ENCODE assay signal across 16 cellular contexts in the genomic region with DNA sequence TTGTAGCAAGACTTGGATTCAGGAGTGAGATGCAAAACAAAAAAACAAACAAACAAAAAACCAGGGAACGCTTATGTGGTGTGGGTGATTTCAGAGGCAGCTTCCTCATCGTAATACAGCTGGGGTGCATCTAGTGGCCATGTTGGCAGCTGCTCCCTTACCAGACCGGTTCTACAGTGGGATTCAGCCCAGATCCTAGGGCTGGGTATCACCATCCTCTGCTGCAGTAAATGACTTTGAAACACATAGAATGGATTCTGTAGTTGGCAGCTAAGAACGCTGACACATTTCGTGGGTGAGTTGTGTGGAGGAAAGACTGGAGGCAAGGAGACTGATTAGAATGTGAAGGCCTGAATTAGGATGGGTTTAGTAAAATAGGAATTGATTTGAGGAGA. TPM values are rescaled to one million over a fixed set of nuclear protein-coding genes. Genes with fewer than 3 reads are reported as not detected.
A peak's percentile ranks its signal among the peaks of the same experiment; 100 is the strongest.
DNase-seq lines count a peak whose midpoint lies in the region; ATAC-seq and TF ChIP-seq lines count a peak whose summit lies in the region.
"Had no signal": no experiment of that assay in that cellular context is flagged by ENCODE, and none has a peak within 500 bp of the region (broad histone marks: within the 10 kb centered on the region; RNA-seq: fewer than 3 reads in every experiment).

No MANE protein-coding gene starts in this region.

- CTCF ChIA-PET in activated B cell treated with CpG ODN at 0.5 μM for 24 hours (lab: Charles Lee) = no interaction called here

- H3K27ac Mint-ChIP-seq in natural killer cell (peak overlapping the region; percentile 34 to 74), activated B cell treated with CpG ODN at 0.5 μM for 24 hours (peak overlapping the region; percentile 62)
- H3K27ac Mint-ChIP-seq in natural killer cell treated with Interleukin-12 subunit alpha and Interleukin-12 subunit beta and Interleukin-15 and Interleukin-18, amount 100 ng/mL, for 72 hours = peak overlapping the region in 1 of 2 donors; percentile 18
- no peak overlapping the region for H3K27ac Mint-ChIP-seq in effector memory CD8-positive, alpha-beta T cell

- H3K27me3 Mint-ChIP-seq in natural killer cell (ENCODE audit: low read depth in 2 of 2) = no peaks in the 10 kb centered on the region
- H3K27me3 Mint-ChIP-seq in natural killer cell treated with Interleukin-12 subunit alpha and Interleukin-12 subunit beta and Interleukin-15 and Interleukin-18, amount 100 ng/mL, for 72 hours = no peaks in the 10 kb centered on the region
- no peaks in the 10 kb centered on the region for H3K27me3 Mint-ChIP-seq in activated B cell treated with CpG ODN at 0.5 μM for 24 hours
- H3K27me3 Mint-ChIP-seq in effector memory CD8-positive, alpha-beta T cell = no peaks in the 10 kb centered on the region

- no peak overlapping the region for H3K4me3 Mint-ChIP-seq in natural killer cell
- no peak overlapping the region for H3K4me3 Mint-ChIP-seq in natural killer cell treated with Interleukin-12 subunit alpha and Interleukin-12 subunit beta and Interleukin-15 and Interleukin-18, amount 100 ng/mL, for 72 hours
- no peak overlapping the region for H3K4me3 Mint-ChIP-seq in activated B cell treated with CpG ODN at 0.5 μM for 24 hours
- no peak overlapping the region for H3K4me3 Mint-ChIP-seq in effector memory CD8-positive, alpha-beta T cell
- H3K4me3 Mint-ChIP-seq: nephron progenitor cell had no signal

- intact Hi-C loops in natural killer cell (cut with micrococcal nuclease) (no loop called here), activated B cell treated with CpG ODN at 0.5 μM for 24 hours (cut with micrococcal nuclease) (no loop called here), left colon (cut with DNase I, micrococcal nuclease) (no loop called here)

- H3K36me3 ChIP-seq in brain microvascular endothelial cell (replicated peaks) = no peaks in the 10 kb centered on the region
- H3K36me3 ChIP-seq: MG63 had no signal

- DNase-seq in natural killer cell (no peak), activated B cell treated with CpG ODN at 0.5 μM for 24 hours (no peak), left colon (no peak), brain microvascular endothelial cell (no peak), foreskin melanocyte (no peak), DMS53 (lab: John Stamatoyannopoulos, UW) (no peak)
- DNase-seq in natural killer cell treated with Interleukin-12 subunit alpha and Interleukin-12 subunit beta and Interleukin-15 and Interleukin-18, amount 100 ng/mL, for 72 hours (ENCODE audit: low spot score) = no peak
- DNase-seq in effector memory CD8-positive, alpha-beta T cell = no peak
- DNase-seq: activated CD4-positive, alpha-beta T cell treated with anti-CD3 and anti-CD28 coated beads for 4 hours; MG63; NCI-H2029 treated with DMSO at 0.1 percent for 48 hours; NCI-H774; nephron progenitor cell; retina; stimulated activated CD4-positive, alpha-beta T cell treated with anti-CD3 and anti-CD28 coated beads, Interleukin-1b, Interleukin-23, amount 100 ng/mL, for 48 hours; trophoblast cell had no signal

- TF ChIP-seq CTCF in natural killer cell (IDR thresholded peaks at IDR 0.05) (no peak), activated B cell treated with CpG ODN at 0.5 μM for 24 hours (IDR thresholded peaks at IDR 0.05) (no peak), brain microvascular endothelial cell (IDR thresholded peaks at IDR 0.05; ENCODE audit: low read depth, low read length, missing control alignments) (no peak)

- no peak overlapping the region for H3K27ac ChIP-seq in brain microvascular endothelial cell

- POLR2A ChIA-PET in activated B cell treated with CpG ODN at 0.5 μM for 24 hours (lab: Charles Lee) = no interaction called here

- H3K9me3 Mint-ChIP-seq in natural killer cell (no peaks in the 10 kb centered on the region), activated B cell treated with CpG ODN at 0.5 μM for 24 hours (peaks cover 2% of the 10 kb centered on the region)
- H3K9me3 Mint-ChIP-seq in natural killer cell treated with Interleukin-12 subunit alpha and Interleukin-12 subunit beta and Interleukin-15 and Interleukin-18, amount 100 ng/mL, for 72 hours = no peaks in the 10 kb centered on the region
- no peaks in the 10 kb centered on the region for H3K9me3 Mint-ChIP-seq in effector memory CD8-positive, alpha-beta T cell

- in situ Hi-C loops in brain microvascular endothelial cell (cut with HindIII; ENCODE audit: low pct_ligation_motif_present, low sequenced_read_pairs) = no loop called here

- H3K4me3 ChIP-seq in brain microvascular endothelial cell (ENCODE audit: low read depth, low read length) = no peak overlapping the region
- H3K4me3 ChIP-seq: MG63 had no signal

- H3K36me3 Mint-ChIP-seq in natural killer cell (no peaks in the 10 kb centered on the region), activated B cell treated with CpG ODN at 0.5 μM for 24 hours (ENCODE audit: low read depth) (peaks cover 77% of the 10 kb centered on the region)
- H3K36me3 Mint-ChIP-seq in natural killer cell treated with Interleukin-12 subunit alpha and Interleukin-12 subunit beta and Interleukin-15 and Interleukin-18, amount 100 ng/mL, for 72 hours = peaks cover 4% of the 10 kb centered on the region
- H3K36me3 Mint-ChIP-seq in effector memory CD8-positive, alpha-beta T cell (ENCODE audit: insufficient read depth) = peaks cover 43% of the 10 kb centered on the region

- H3K4me1 Mint-ChIP-seq in natural killer cell (peaks cover 71 to 75% of the 10 kb centered on the region in 2 donors), activated B cell treated with CpG ODN at 0.5 μM for 24 hours (peaks cover 79% of the 10 kb centered on the region)
- H3K4me1 Mint-ChIP-seq in natural killer cell treated with Interleukin-12 subunit alpha and Interleukin-12 subunit beta and Interleukin-15 and Interleukin-18, amount 100 ng/mL, for 72 hours (ENCODE audit: low read depth in 2 of 2) = peaks cover 39 to 49% of the 10 kb centered on the region in 2 donors
- peaks cover 35 to 46% of the 10 kb centered on the region in 2 donors for H3K4me1 Mint-ChIP-seq in effector memory CD8-positive, alpha-beta T cell (ENCODE audit: low read depth in 2 of 2)

- no peaks in the 10 kb centered on the region for H3K27me3 ChIP-seq in brain microvascular endothelial cell (replicated peaks)
- H3K27me3 ChIP-seq: MG63 had no signal

- no peak for ATAC-seq in natural killer cell
- ATAC-seq in natural killer cell treated with Interleukin-12 subunit alpha and Interleukin-12 subunit beta and Interleukin-15 and Interleukin-18, amount 100 ng/mL, for 72 hours = no peak
- no peak for ATAC-seq in activated B cell treated with CpG ODN at 0.5 μM for 24 hours (ENCODE audit: low read depth)
- ATAC-seq in left colon = peak; percentile 39
- ATAC-seq in effector memory CD8-positive, alpha-beta T cell (replicated peaks) = no peak

RNA-seq across cellular contexts. Expression of gene TMEM131L, which starts 41.5 kb away (rescaled TPM):
- 100 to 1,000 TPM in 1 of 3 donors, 10 to 100 TPM in 2; 67.8 to 105 (median 71.1) TPM for total RNA-seq in natural killer cell
- total RNA-seq in natural killer cell treated with Interleukin-12 subunit alpha and Interleukin-12 subunit beta and Interleukin-15 and Interleukin-18, amount 100 ng/mL, for 72 hours = 10 to 100 TPM; 35.8 to 42.3 TPM
- 170 and 193 TPM in 2 replicates for total RNA-seq in activated B cell treated with CpG ODN at 0.5 μM for 24 hours
- total RNA-seq in left colon = 1 to 10 TPM; 3.6 to 8.0 TPM

Comparison
In these comparisons a context has a peak if more than half of its experiments do, and no peak if none do; other contexts are left out.
1. H3K27ac Mint-ChIP-seq: peak in natural killer cell (2 of 2) and activated B cell treated with CpG ODN at 0.5 μM for 24 hours (single experiment); none in effector memory CD8-positive, alpha-beta T cell (0 of 2).
2. RNA of gene TMEM131L, which starts 41.5 kb away (total RNA-seq): 170 to 193 TPM in activated B cell treated with CpG ODN at 0.5 μM for 24 hours, 67.8 to 105 TPM in natural killer cell and 35.8 to 42.3 TPM in natural killer cell treated with Interleukin-12 subunit alpha and Interleukin-12 subunit beta and Interleukin-15 and Interleukin-18, amount 100 ng/mL, for 72 hours; 3.6 to 8.0 TPM in left colon; every median in the first group is over 4 times any median in the second.